ENCODE assay signal across 10 cellular contexts in the genomic region with DNA sequence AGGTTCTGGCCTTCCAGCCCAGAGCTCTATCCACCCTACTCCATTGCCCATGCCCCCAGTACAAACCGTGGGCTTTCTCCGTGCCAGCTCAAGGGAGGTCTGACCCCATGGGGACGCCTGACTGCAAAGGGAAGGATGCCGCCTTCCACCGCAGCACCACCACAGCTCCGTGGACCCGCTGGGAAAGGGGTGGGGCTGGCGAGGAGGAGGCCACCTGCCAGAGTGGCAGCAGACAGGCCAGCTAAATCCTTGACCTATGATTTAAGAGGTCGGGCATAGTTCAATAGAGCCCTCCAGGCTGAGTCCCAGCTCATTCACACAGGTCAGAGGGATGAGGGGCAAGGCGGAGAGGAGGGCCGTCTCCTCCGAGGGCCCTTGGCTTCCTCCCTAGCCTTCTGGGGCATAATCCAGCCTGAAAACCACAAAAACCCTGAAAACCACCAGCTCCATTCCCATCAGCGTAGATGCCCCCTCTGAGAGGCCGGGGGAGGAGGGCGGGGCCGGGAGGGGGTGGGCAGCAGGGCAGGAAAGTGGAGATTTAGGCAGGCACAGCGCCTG. TPM values are rescaled to one million over a fixed set of nuclear protein-coding genes. Genes with fewer than 3 reads are reported as not detected.
DNase-seq lines count a peak whose midpoint lies in the region; ATAC-seq and TF ChIP-seq lines count a peak whose summit lies in the region.
"Had no signal": no experiment of that assay in that cellular context is flagged by ENCODE, and none has a peak within 500 bp of the region (broad histone marks: within the 10 kb centered on the region; RNA-seq: fewer than 3 reads in every experiment).

No MANE protein-coding gene starts in this region.

- peak overlapping the region in 1 of 9 donors; percentile 25 for H3K27ac Mint-ChIP-seq in naive thymus-derived CD4-positive, alpha-beta T cell
- H3K27ac Mint-ChIP-seq: stimulated activated naive CD8-positive, alpha-beta T cell treated with anti-CD3 and anti-CD28 coated beads, Interleukin-15, Interleukin-2, amounts not matched to agents 100 ng/mL and 50 ng/mL, for 24 hours had no signal

- ATAC-seq in naive thymus-derived CD4-positive, alpha-beta T cell = peak; percentile 21
- ATAC-seq in upper lobe of left lung (ENCODE audit: low FRiP score in 2 of 2) = peak in 1 of 2 donors; percentile 5
- ATAC-seq in HG03520 (IDR thresholded peaks at IDR 0.05; ENCODE audit: unreplicated experiment) = no peak

- no peaks in the 10 kb centered on the region for H3K79me2 ChIP-seq in mammary epithelial cell (ENCODE audit: insufficient read depth, low read length)

- no TSS peak for BruUV-seq in mammary epithelial cell (replicated peaks; lab: Mats Ljungman, UMichigan)

- H3K27ac ChIP-seq in breast epithelium (peak overlapping the region in 1 of 2 donors; percentile 57), mammary epithelial cell (ENCODE audit: insufficient read depth, low read depth, low read length) (no peak overlapping the region), coronary artery (peak overlapping the region in 1 of 2 donors; percentile 56), upper lobe of left lung (no peak overlapping the region)
- no peak overlapping the region for H3K27ac ChIP-seq in naive thymus-derived CD4-positive, alpha-beta T cell (ENCODE audit: low read depth, low read length)
- H3K27ac ChIP-seq: pancreas had no signal

- H3K4me3 ChIP-seq in breast epithelium = peak overlapping the region; percentile 23 to 67 (median 51)
- H3K4me3 ChIP-seq in mammary epithelial cell (replicated peaks in 1 of 3; ENCODE audit: insufficient read depth in 1 of 3, low read depth in 2 of 3, low read length in 3 of 3) = no peak overlapping the region
- peak overlapping the region; percentile 73 for H3K4me3 ChIP-seq in coronary artery
- no peak overlapping the region for H3K4me3 ChIP-seq in naive thymus-derived CD4-positive, alpha-beta T cell (ENCODE audit: low read length)
- H3K4me3 ChIP-seq in upper lobe of left lung = peak overlapping the region in 3 of 4 donors; percentile 16 to 29 (median 27)

- intact Hi-C loops in breast epithelium (cut with DNase I; ENCODE audit: low total_unique reads) = no loop called here
- intact Hi-C loops in mammary epithelial cell (cut with micrococcal nuclease) = no loop called here
- intact Hi-C loops in naive thymus-derived CD4-positive, alpha-beta T cell (cut with micrococcal nuclease) = no loop called here

- no peaks in the 10 kb centered on the region for H3K4me1 ChIP-seq in breast epithelium
- H3K4me1 ChIP-seq in mammary epithelial cell (ENCODE audit: insufficient read depth, low read length) = peaks cover 3% of the 10 kb centered on the region
- H3K4me1 ChIP-seq in naive thymus-derived CD4-positive, alpha-beta T cell (ENCODE audit: control insufficient read depth in 2 of 2, insufficient read depth in 2 of 2, low read length in 2 of 2) = no peaks in the 10 kb centered on the region
- peaks cover 12 to 27% (median 16%) of the 10 kb centered on the region in 4 donors for H3K4me1 ChIP-seq in upper lobe of left lung
- H3K4me1 ChIP-seq: pancreas had no signal

- H3K36me3 ChIP-seq in breast epithelium (no peaks in the 10 kb centered on the region), mammary epithelial cell (ENCODE audit: insufficient read depth, low read length) (no peaks in the 10 kb centered on the region), upper lobe of left lung (no peaks in the 10 kb centered on the region)
- H3K36me3 ChIP-seq in naive thymus-derived CD4-positive, alpha-beta T cell (ENCODE audit: control insufficient read depth in 2 of 3, insufficient read depth in 3 of 3, low read length in 3 of 3) = no peaks in the 10 kb centered on the region
- H3K36me3 ChIP-seq: pancreas had no signal

- no peak for TF ChIP-seq EP300 in upper lobe of left lung (IDR thresholded peaks at IDR 0.05)

- no peak for TF ChIP-seq CTCF in breast epithelium (IDR thresholded peaks at IDR 0.05)
- no peak for TF ChIP-seq CTCF in mammary epithelial cell (conservative IDR thresholded peaks at IDR 0.05 in 1 of 2, IDR thresholded peaks at IDR 0.05 in 1 of 2; ENCODE audit: extremely low read depth in 1 of 2, insufficient read depth in 1 of 2, low read depth in 1 of 2, low read length in 2 of 2)
- TF ChIP-seq CTCF in coronary artery (IDR thresholded peaks at IDR 0.05) = no peak
- no peak for TF ChIP-seq CTCF in upper lobe of left lung (IDR thresholded peaks at IDR 0.05)

- peak overlapping the region in 8 of 10 donors; percentile 38 to 74 (median 57) for H3K4me3 Mint-ChIP-seq in naive thymus-derived CD4-positive, alpha-beta T cell
- H3K4me3 Mint-ChIP-seq: stimulated activated naive CD8-positive, alpha-beta T cell treated with anti-CD3 and anti-CD28 coated beads, Interleukin-15, Interleukin-2, amounts not matched to agents 100 ng/mL and 50 ng/mL, for 24 hours had no signal

- H4K20me1 ChIP-seq in mammary epithelial cell (ENCODE audit: insufficient read depth, low read length) = no peaks in the 10 kb centered on the region

- no peak for DNase-seq in breast epithelium (ENCODE audit: low spot score in 2 of 2)
- no peak for DNase-seq in mammary epithelial cell
- no peak for DNase-seq in coronary artery (ENCODE audit: low spot score)
- no peak for DNase-seq in naive thymus-derived CD4-positive, alpha-beta T cell
- no peak for DNase-seq in upper lobe of left lung
- DNase-seq in COR-L47 (lab: John Stamatoyannopoulos, UW) = no peak
- no peak for DNase-seq in COLO668 (lab: John Stamatoyannopoulos, UW; ENCODE audit: unreplicated experiment)

- H3K9me3 ChIP-seq in breast epithelium = no peaks in the 10 kb centered on the region
- H3K9me3 ChIP-seq in mammary epithelial cell (replicated peaks; ENCODE audit: insufficient read depth, low read length) = no peaks in the 10 kb centered on the region
- no peaks in the 10 kb centered on the region for H3K9me3 ChIP-seq in naive thymus-derived CD4-positive, alpha-beta T cell (ENCODE audit: control insufficient read depth in 2 of 3, low read length in 3 of 3)
- H3K9me3 ChIP-seq in upper lobe of left lung = no peaks in the 10 kb centered on the region
- H3K9me3 ChIP-seq: pancreas had no signal

- H3K4me1 Mint-ChIP-seq in naive thymus-derived CD4-positive, alpha-beta T cell = peaks cover 0 to 19% (median 9%) of the 10 kb centered on the region in 7 donors

- peaks cover 0 to 2% (median 0%) of the 10 kb centered on the region in 11 donors for H3K9me3 Mint-ChIP-seq in naive thymus-derived CD4-positive, alpha-beta T cell
- H3K9me3 Mint-ChIP-seq: stimulated activated naive CD8-positive, alpha-beta T cell treated with anti-CD3 and anti-CD28 coated beads, Interleukin-15, Interleukin-2, amounts not matched to agents 100 ng/mL and 50 ng/mL, for 24 hours had no signal

- no peak overlapping the region for H3K4me2 ChIP-seq in mammary epithelial cell (ENCODE audit: insufficient read depth, low read depth, low read length)

- H3K9ac ChIP-seq in mammary epithelial cell (ENCODE audit: insufficient read depth, low read length) = no peak overlapping the region

- dilution Hi-C loops in mammary epithelial cell (cut with HindIII; ENCODE audit: low sequenced_read_pairs) = no loop called here

- in situ Hi-C loops in mammary epithelial cell (cut with MboI; ENCODE audit: low sequenced_read_pairs in 2 of 2) = no loop called here

- no peaks in the 10 kb centered on the region for H3K36me3 Mint-ChIP-seq in naive thymus-derived CD4-positive, alpha-beta T cell

- peaks cover 42 to 58% (median 55%) of the 10 kb centered on the region in 5 donors for H3K27me3 Mint-ChIP-seq in naive thymus-derived CD4-positive, alpha-beta T cell

- 31% methylated on average over 15 of the region's 17 CpGs for WGBS in mammary epithelial cell (ENCODE audit: low coverage, missing lambda C conversion rate)
- WGBS in upper lobe of left lung, 2 donors = 35% methylated on average over 6 to 17 of the region's 17 CpGs

- POLR2A ChIA-PET in naive thymus-derived CD4-positive, alpha-beta T cell (lab: Charles Lee) = interaction anchor here (1.1 kb wide), 1 partner anchor 9 kb away, joined by 4 read pairs; no protein-coding TSS in a partner anchor

- H2AFZ ChIP-seq in mammary epithelial cell (ENCODE audit: low read depth, low read length) = no peak overlapping the region

- CTCF ChIA-PET in mammary epithelial cell (lab: Charles Lee; ENCODE audit: low non-redundant PET) = no interaction called here
- CTCF ChIA-PET in naive thymus-derived CD4-positive, alpha-beta T cell (lab: Charles Lee) = no interaction called here

- TF ChIP-seq POLR2A in breast epithelium (IDR thresholded peaks at IDR 0.05) (no peak), upper lobe of left lung (IDR thresholded peaks at IDR 0.05) (no peak)

- H3K27me3 ChIP-seq in breast epithelium (no peaks in the 10 kb centered on the region), mammary epithelial cell (ENCODE audit: insufficient read depth, low read length) (peaks cover 22% of the 10 kb centered on the region), upper lobe of left lung (peaks cover 0 to 18% (median 8%) of the 10 kb centered on the region in 4 donors)
- H3K27me3 ChIP-seq in naive thymus-derived CD4-positive, alpha-beta T cell (ENCODE audit: control insufficient read depth in 2 of 2, insufficient read depth in 2 of 2, low read length in 2 of 2) = peaks cover 4 to 25% of the 10 kb centered on the region in 2 donors
- H3K27me3 ChIP-seq: pancreas had no signal

RNA-seq across cellular contexts. Expression of gene FIGNL2, which starts 14.9 kb away (rescaled TPM):
- total RNA-seq in breast epithelium (1 to 10 TPM in 1 of 3 donors, under 1 TPM in 2; 0.16 to 1.3 (median 0.29) TPM), mammary epithelial cell (under 1 TPM in 1 of 2 donors, not detected in 1; 0.50 TPM), upper lobe of left lung (1 to 10 TPM in 2 of 6 donors, under 1 TPM in 3, not detected in 1; 0.22 to 1.5 (median 0.39) TPM)
- not detected for polyA plus RNA-seq in mammary epithelial cell
- polyA minus RNA-seq in mammary epithelial cell = not detected
- 1 to 10 TPM in 4 of 5 experiments, under 1 TPM in 1; 0.22 to 2.1 (median 1.5) TPM for total RNA-seq in naive thymus-derived CD4-positive, alpha-beta T cell
- polyA plus RNA-seq in naive thymus-derived CD4-positive, alpha-beta T cell = under 1 TPM in 1 of 2 donors, not detected in 1; 0.07 TPM

RNA-seq across cellular contexts. Expression of gene ANKRD33, which starts 24.5 kb away (rescaled TPM):
- not detected for total RNA-seq in breast epithelium
- not detected for total RNA-seq in mammary epithelial cell
- polyA plus RNA-seq in mammary epithelial cell = not detected
- polyA minus RNA-seq in mammary epithelial cell = not detected
- total RNA-seq in naive thymus-derived CD4-positive, alpha-beta T cell = not detected
- polyA plus RNA-seq in naive thymus-derived CD4-positive, alpha-beta T cell = not detected
- total RNA-seq in upper lobe of left lung = not detected
- total RNA-seq: pancreas had no signal
- polyA plus RNA-seq: pancreas had no signal

RNA-seq across cellular contexts. Expression of gene ACVRL1, which starts 43.9 kb away (rescaled TPM):
- total RNA-seq in breast epithelium (100 to 1,000 TPM in 2 of 3 donors, 10 to 100 TPM in 1; 24.7 to 274 (median 109) TPM), mammary epithelial cell (under 1 TPM in 1 of 2 donors, not detected in 1; 0.33 TPM), upper lobe of left lung (100 to 1,000 TPM in 4 of 6 donors, 10 to 100 TPM in 2; 62.9 to 265 (median 180) TPM)
- not detected for polyA plus RNA-seq in mammary epithelial cell
- polyA minus RNA-seq in mammary epithelial cell = not detected
- under 1 TPM in 2 of 5 experiments, not detected in 3; 0.64 to 0.70 TPM for total RNA-seq in naive thymus-derived CD4-positive, alpha-beta T cell
- not detected for polyA plus RNA-seq in naive thymus-derived CD4-positive, alpha-beta T cell

Comparison
In these comparisons a context has a peak if more than half of its experiments do, and no peak if none do; other contexts are left out.
1. H3K4me3 ChIP-seq: peak in breast epithelium (3 of 3), coronary artery (single experiment) and upper lobe of left lung (3 of 4); none in mammary epithelial cell (0 of 3) and naive thymus-derived CD4-positive, alpha-beta T cell (single experiment).
2. RNA of gene ACVRL1, which starts 43.9 kb away (total RNA-seq): 62.9 to 265 TPM in upper lobe of left lung and 24.7 to 274 TPM in breast epithelium; 0.33 TPM in mammary epithelial cell and 0.64 to 0.70 TPM in naive thymus-derived CD4-positive, alpha-beta T cell; every median in the first group is over 10 times any median in the second.